In genomic region chr19:763181-763580, GRCh38 we compare ENCODE assay signal across 32 cellular contexts. TPM values are rescaled to one million over a fixed set of nuclear protein-coding genes. Genes with fewer than 3 reads are reported as not detected.
"Had no signal": no experiment of that assay in that cellular context is flagged by ENCODE, and none has a peak within 500 bp of the region (broad histone marks: within the 10 kb centered on the region; RNA-seq: fewer than 3 reads in every experiment).

No MANE protein-coding gene starts in this region.

- H3K27ac ChIP-seq: neutrophil, ovary, parathyroid adenoma, psoas muscle, skin epidermis, spleen, suprapubic skin, testis, tibial artery, transverse colon, upper lobe of right lung, uterus had no signal

- H3K27me3 ChIP-seq: ovary, suprapubic skin, testis, transverse colon, upper lobe of right lung, uterus had no signal

- H3K9me3 ChIP-seq: neutrophil, ovary, suprapubic skin, testis, transverse colon, upper lobe of right lung had no signal

- H3K4me2 ChIP-seq: smooth muscle cell had no signal

- H2AFZ ChIP-seq: parathyroid adenoma had no signal

- ATAC-seq: naive thymus-derived CD8-positive, alpha-beta T cell; natural killer cell treated with Interleukin-12 subunit alpha and Interleukin-12 subunit beta and Interleukin-15 and Interleukin-18, amount 100 ng/mL, for 72 hours; psoas muscle; sciatic nerve; stimulated activated memory B cell treated with anti-CD40 and anti-IgM and Interleukin-4, amounts not matched to agents 10 μg/mL and 1 μg/mL and 100 μg/mL, for 72 hours; stimulated activated naive CD8-positive, alpha-beta T cell treated with anti-CD3 and anti-CD28 coated beads, Interleukin-15, amount 100 ng/mL, for 72 hours; stimulated activated naive CD8-positive, alpha-beta T cell treated with anti-CD3 and anti-CD28 coated beads, Interleukin-15, Interleukin-2, amounts not matched to agents 100 U/mL and 50 U/mL, for 24 hours; upper lobe of right lung had no signal

- H3K4me1 ChIP-seq: parathyroid adenoma, psoas muscle, spleen, suprapubic skin, testis, transverse colon, upper lobe of right lung, uterus had no signal

- H3K9ac ChIP-seq: parathyroid adenoma had no signal

- DNase-seq: naive thymus-derived CD8-positive, alpha-beta T cell; nephron progenitor cell; nucleus accumbens; ovary; posterior cingulate gyrus; psoas muscle; right cardiac atrium; spleen; stimulated activated CD4-positive, alpha-beta T cell treated with anti-CD3 and anti-CD28 coated beads, Interleukin-12 subunit alpha, Interleukin-12 subunit beta, amount 100 ng/mL, for 4 hours; stimulated activated CD4-positive, alpha-beta T cell treated with anti-CD3 and anti-CD28 coated beads, Interleukin-1b, Interleukin-23, amount 100 ng/mL, for 48 hours; stimulated activated CD4-positive, alpha-beta T cell treated with anti-CD3 and anti-CD28 coated beads, Interleukin-4, amount 100 ng/mL, for 1 hour; stimulated activated CD4-positive, alpha-beta T cell treated with anti-CD3 and anti-CD28 coated beads, Interleukin-4, amount 100 ng/mL, for 4 hours; stimulated activated CD8-positive, alpha-beta memory T cell treated with anti-CD3 and anti-CD28 coated beads, Interleukin-4, amount 100 ng/mL, for 48 hours; stimulated activated naive CD4-positive, alpha-beta T cell; stimulated activated naive CD8-positive, alpha-beta T cell treated with anti-CD3 and anti-CD28 coated beads, Interleukin-15, amount 100 ng/mL, for 72 hours; stimulated activated naive CD8-positive, alpha-beta T cell treated with anti-CD3 and anti-CD28 coated beads, Interleukin-15, Interleukin-2, amounts not matched to agents 100 U/mL and 50 U/mL, for 24 hours; substantia nigra; testis; tibial artery; transverse colon; upper lobe of right lung; uterus had no signal

- H3K4me3 ChIP-seq: ovary, psoas muscle, skin epidermis, smooth muscle cell, spleen, suprapubic skin, testis, tibial artery, transverse colon, upper lobe of right lung, uterus had no signal

- H3K36me3 ChIP-seq: neutrophil, ovary, spleen, suprapubic skin, tibial artery, upper lobe of right lung, uterus had no signal

- H3K79me2 ChIP-seq: parathyroid adenoma had no signal

RNA-seq across cellular contexts. Expression of gene MISP, which starts 12.3 kb away (rescaled TPM):
- total RNA-seq: naive thymus-derived CD8-positive, alpha-beta T cell; natural killer cell treated with Interleukin-12 subunit alpha and Interleukin-12 subunit beta and Interleukin-15 and Interleukin-18, amount 100 ng/mL, for 72 hours; neural crest cell; spleen had no signal
- polyA plus RNA-seq: naive thymus-derived CD8-positive, alpha-beta T cell had no signal

RNA-seq across cellular contexts. Expression of gene PALM, which starts 54.4 kb away (rescaled TPM):
- total RNA-seq: naive thymus-derived CD8-positive, alpha-beta T cell; natural killer cell treated with Interleukin-12 subunit alpha and Interleukin-12 subunit beta and Interleukin-15 and Interleukin-18, amount 100 ng/mL, for 72 hours had no signal
- polyA plus RNA-seq: naive thymus-derived CD8-positive, alpha-beta T cell had no signal

RNA-seq across cellular contexts. Expression of gene PLPPR3, which starts 58.6 kb away (rescaled TPM):
- total RNA-seq: naive thymus-derived CD8-positive, alpha-beta T cell; natural killer cell treated with Interleukin-12 subunit alpha and Interleukin-12 subunit beta and Interleukin-15 and Interleukin-18, amount 100 ng/mL, for 72 hours; omental fat pad; psoas muscle; right cardiac atrium; sciatic nerve; suprapubic skin; transverse colon had no signal
- polyA plus RNA-seq: naive thymus-derived CD8-positive, alpha-beta T cell; psoas muscle had no signal
